ENCODE assay signal across 25 cellular contexts in genomic region chr13:81293594-81294164, GRCh38.
DNase-seq lines count a peak whose midpoint lies in the region; ATAC-seq, FAIRE-seq and TF ChIP-seq lines count a peak whose summit lies in the region.
"Had no signal": no experiment of that assay in that cellular context is flagged by ENCODE, and none has a peak within 500 bp of the region (broad histone marks: within the 10 kb centered on the region; RNA-seq: fewer than 3 reads in every experiment).

No MANE protein-coding gene starts in this region.

- H3K4me2 ChIP-seq in HepG2 (ENCODE audit: low read depth, low read length) (no peak overlapping the region), IMR-90 (ENCODE audit: low read depth, low read length) (no peak overlapping the region), mesendoderm (ENCODE audit: low read length) (no peak overlapping the region), SK-N-SH (no peak overlapping the region)
- H3K4me2 ChIP-seq: BLaER1 had no signal

- H3K27ac ChIP-seq in HepG2 (ENCODE audit: extremely low read length, insufficient read depth, low read length) (no peak overlapping the region), right lobe of liver (no peak overlapping the region), IMR-90 (ENCODE audit: insufficient read depth, low read length) (no peak overlapping the region), mesendoderm (ENCODE audit: low read depth, low read length) (no peak overlapping the region), SK-N-SH (ENCODE audit: low read depth in 2 of 2, low read length in 1 of 2) (no peak overlapping the region)
- H3K27ac ChIP-seq: 22Rv1, BLaER1 had no signal

- H2BK120ac ChIP-seq in IMR-90 (ENCODE audit: low read depth, low read length), result no peak overlapping the region
- no peak overlapping the region for H2BK120ac ChIP-seq in mesendoderm (ENCODE audit: low read depth, low read length)

- H4K20me1 ChIP-seq in HepG2 (ENCODE audit: insufficient read depth, low read length) (no peaks in the 10 kb centered on the region), IMR-90 (ENCODE audit: insufficient read depth, low read length) (no peaks in the 10 kb centered on the region), SK-N-SH (ENCODE audit: insufficient read depth) (no peaks in the 10 kb centered on the region)
- H4K20me1 ChIP-seq: BLaER1 had no signal

- no peak overlapping the region for H4K8ac ChIP-seq in IMR-90 (ENCODE audit: low read depth in 2 of 2, low read length in 2 of 2)
- no peak overlapping the region for H4K8ac ChIP-seq in mesendoderm (ENCODE audit: low read depth, low read length)

- H3K9me3 ChIP-seq in HepG2 (ENCODE audit: low read length) (no peaks in the 10 kb centered on the region), right lobe of liver (no peaks in the 10 kb centered on the region), IMR-90 (ENCODE audit: control insufficient read depth, insufficient read depth, low read length) (peaks cover 3% of the 10 kb centered on the region; the same call in 1 of the 2 replicates), SK-N-SH (no peaks in the 10 kb centered on the region)
- H3K9me3 ChIP-seq: BE2C, BLaER1 had no signal

- no peak overlapping the region for H3K23ac ChIP-seq in IMR-90 (ENCODE audit: low read depth, low read length)
- no peak overlapping the region for H3K23ac ChIP-seq in mesendoderm (ENCODE audit: low read length)

- POLR2A ChIA-PET in HepG2 (lab: Yijun Ruan, JAX) (no interaction called here), IMR-90 (lab: Charles Lee; ENCODE audit: unreplicated experiment) (no interaction called here), SK-N-SH (lab: Yijun Ruan, JAX) (no interaction called here)

- TF ChIP-seq EP300 in HepG2 (IDR thresholded peaks at IDR 0.05; ENCODE audit: low read depth in 2 of 2, low read length in 2 of 2) (no peak), HepG2 (CRISPR knock-in tag; IDR thresholded peaks at IDR 0.05; ENCODE audit: borderline replicate concordance) (no peak), SK-N-SH (IDR thresholded peaks at IDR 0.05; ENCODE audit: borderline replicate concordance in 1 of 2, low read depth in 1 of 2, low read length in 1 of 2) (no peak)

- H3K27me3 ChIP-seq in HepG2 (ENCODE audit: control insufficient read depth in 1 of 2, insufficient read depth in 2 of 2, low read length in 2 of 2) (no peaks in the 10 kb centered on the region), right lobe of liver (no peaks in the 10 kb centered on the region), IMR-90 (ENCODE audit: control insufficient read depth, insufficient read depth, low read length) (no peaks in the 10 kb centered on the region), mesendoderm (ENCODE audit: insufficient read depth, low read length, poor library complexity) (no peaks in the 10 kb centered on the region), SK-N-SH (ENCODE audit: insufficient read depth) (no peaks in the 10 kb centered on the region)
- H3K27me3 ChIP-seq: BE2C, BLaER1 had no signal

- H3K36me3 ChIP-seq in HepG2 (replicated peaks in 1 of 2; ENCODE audit: control insufficient read depth in 1 of 2, insufficient read depth in 2 of 2, low read length in 2 of 2) (no peaks in the 10 kb centered on the region), right lobe of liver (no peaks in the 10 kb centered on the region), IMR-90 (ENCODE audit: control insufficient read depth, insufficient read depth, low read length) (no peaks in the 10 kb centered on the region), mesendoderm (ENCODE audit: control insufficient read depth, insufficient read depth, low read length) (no peaks in the 10 kb centered on the region), SK-N-SH (replicated peaks in 1 of 2; ENCODE audit: control insufficient read depth in 1 of 2, insufficient read depth in 2 of 2, low read length in 1 of 2) (no peaks in the 10 kb centered on the region)
- H3K36me3 ChIP-seq: BE2C, BLaER1 had no signal

- H3K14ac ChIP-seq in IMR-90 (replicated peaks; ENCODE audit: low read depth, low read length), result no peak overlapping the region

- TF ChIP-seq CTCF in HepG2 (CRISPR knock-in tag; IDR thresholded peaks at IDR 0.05) (no peak), right lobe of liver (IDR thresholded peaks at IDR 0.05) (no peak), IMR-90 (conservative IDR thresholded peaks at IDR 0.05; ENCODE audit: low read depth, low read length) (no peak), retinal pigment epithelial cell (conservative IDR thresholded peaks at IDR 0.05; ENCODE audit: low read depth, low read length) (no peak), SK-N-SH (IDR thresholded peaks at IDR 0.05) (no peak)

- H3K56ac ChIP-seq in IMR-90 (ENCODE audit: extremely low read depth, insufficient read depth, low read length) (no peak overlapping the region), mesendoderm (ENCODE audit: low read length) (no peak overlapping the region)

- no peak overlapping the region for H2BK20ac ChIP-seq in IMR-90 (ENCODE audit: low read depth, low read length)

- H2AK5ac ChIP-seq in IMR-90 (ENCODE audit: low read depth, low read length) (no peak overlapping the region), mesendoderm (ENCODE audit: low read length) (no peak overlapping the region)

- H2BK5ac ChIP-seq in IMR-90 (ENCODE audit: low read depth, low read length, poor library complexity, severe bottlenecking), result no peak overlapping the region
- no peak overlapping the region for H2BK5ac ChIP-seq in mesendoderm (ENCODE audit: low read length)

- intact Hi-C loops in HepG2 (cut with micrococcal nuclease; ENCODE audit: unreplicated experiment) (no loop called here), right lobe of liver (cut with DNase I) (no loop called here), IMR-90 (cut with micrococcal nuclease) (no loop called here)

- H4K91ac ChIP-seq in IMR-90 (ENCODE audit: insufficient read depth, low read depth, low read length), result no peak overlapping the region

- H3K18ac ChIP-seq in IMR-90 (ENCODE audit: low read depth, low read length), result no peak overlapping the region
- H3K18ac ChIP-seq in mesendoderm (ENCODE audit: low read length), result no peak overlapping the region

- H2BK15ac ChIP-seq in IMR-90 (ENCODE audit: low read depth, low read length) (no peak overlapping the region), mesendoderm (replicated peaks; ENCODE audit: low read depth) (no peak overlapping the region)

- H3K9ac ChIP-seq in HepG2 (ENCODE audit: insufficient read depth, low read depth, low read length) (no peak overlapping the region), IMR-90 (ENCODE audit: low read depth, low read length) (no peak overlapping the region), mesendoderm (ENCODE audit: low read length) (no peak overlapping the region), SK-N-SH (no peak overlapping the region)
- H3K9ac ChIP-seq: BLaER1 had no signal

- no peaks in the 10 kb centered on the region for H3K4me1 ChIP-seq in HepG2 (ENCODE audit: insufficient read depth, low read length)
- no peaks in the 10 kb centered on the region for H3K4me1 ChIP-seq in right lobe of liver
- H3K4me1 ChIP-seq in IMR-90 (ENCODE audit: control insufficient read depth, insufficient read depth, low read length), result no peaks in the 10 kb centered on the region
- no peaks in the 10 kb centered on the region for H3K4me1 ChIP-seq in mesendoderm (ENCODE audit: control insufficient read depth, low read depth, low read length)
- H3K4me1 ChIP-seq in SK-N-SH (ENCODE audit: control insufficient read depth in 1 of 2, insufficient read depth in 2 of 2, low read depth in 1 of 2, low read length in 1 of 2), result no peaks in the 10 kb centered on the region
- H3K4me1 ChIP-seq: BE2C, BLaER1 had no signal

- WGBS in HepG2 (ENCODE audit: low lambda C conversion rate), result 0% methylated on average over 2 of the region's 2 CpGs
- WGBS in right lobe of liver (ENCODE audit: insufficient coverage, low coverage, low lambda C conversion rate, missing lambda C conversion rate), result 28% methylated on average over 2 of the region's 2 CpGs
- WGBS in IMR-90 (ENCODE audit: extremely low coverage in 2 of 2, insufficient read length in 1 of 2), 2 experiments, result no CpG with 5 or more reads among the region's 2 CpGs
- WGBS in mesendoderm (ENCODE audit: extremely low coverage, insufficient coverage, low lambda C conversion rate), result no CpG with 5 or more reads among the region's 2 CpGs
- 15% methylated on average over 2 of the region's 2 CpGs for WGBS in SK-N-SH (ENCODE audit: low lambda C conversion rate)

- H3F3A ChIP-seq in SK-N-SH (replicated peaks; ENCODE audit: insufficient read depth), result no peaks in the 10 kb centered on the region

- dilution Hi-C loops in IMR-90 (cut with HindIII; ENCODE audit: low sequenced_read_pairs, unreplicated experiment), result no loop called here

- H3K79me1 ChIP-seq in IMR-90 (ENCODE audit: low read depth in 1 of 2, low read length in 2 of 2) (no peaks in the 10 kb centered on the region), mesendoderm (ENCODE audit: low read length) (no peaks in the 10 kb centered on the region)

- FAIRE-seq in HepG2 (lab: Jason Lieb, UNC), result no peak
- FAIRE-seq: GM12878 had no signal

- H4K5ac ChIP-seq in IMR-90 (ENCODE audit: low read depth, low read length) (no peak overlapping the region), mesendoderm (ENCODE audit: low read length) (no peak overlapping the region)

- in situ Hi-C loops in HepG2 (cut with HindIII; ENCODE audit: extremely low pct_ligation_motif_present, low pct_unique_long_range_greater_than_20kb), result no loop called here
- in situ Hi-C loops in IMR-90 (cut with MboI; ENCODE audit: low sequenced_read_pairs), result no loop called here

- H3K9me1 ChIP-seq in IMR-90 (ENCODE audit: insufficient read depth, low read length), result no peaks in the 10 kb centered on the region

- CTCF ChIA-PET in HepG2 (lab: Yijun Ruan, JAX; ENCODE audit: low intra/inter-chr PET ratio, low total read pairs), result no interaction called here
- CTCF ChIA-PET in IMR-90 (lab: Yijun Ruan, JAX), result no interaction called here
- CTCF ChIA-PET in SK-N-SH (lab: Yijun Ruan, JAX), result no interaction called here

- TF ChIP-seq POLR2A in HepG2 (IDR thresholded peaks at IDR 0.05; ENCODE audit: insufficient read depth in 1 of 2, low read depth in 2 of 2, low read length in 2 of 2) (no peak), right lobe of liver (IDR thresholded peaks at IDR 0.05) (no peak), IMR-90 (IDR thresholded peaks at IDR 0.05; ENCODE audit: low read depth, low read length) (no peak)

- no peak overlapping the region for H2AK9ac ChIP-seq in IMR-90 (replicated peaks; ENCODE audit: low read depth, low read length, poor library complexity)

- TF ChIP-seq RAD21 in HepG2 (CRISPR knock-in tag; IDR thresholded peaks at IDR 0.05) (no peak), IMR-90 (IDR thresholded peaks at IDR 0.05; ENCODE audit: low read length) (no peak), SK-N-SH (IDR thresholded peaks at IDR 0.05; ENCODE audit: low read length) (no peak)

- H3K4me3 ChIP-seq in HepG2 (replicated peaks in 1 of 3; ENCODE audit: insufficient read depth in 1 of 3, low read depth in 2 of 3, low read length in 3 of 3) (no peak overlapping the region), right lobe of liver (no peak overlapping the region), IMR-90 (ENCODE audit: insufficient read depth, low read depth, low read length) (no peak overlapping the region), mesendoderm (ENCODE audit: low read length) (no peak overlapping the region), retinal pigment epithelial cell (ENCODE audit: low read length) (no peak overlapping the region), SK-N-SH (ENCODE audit: low read depth in 2 of 2, low read length in 1 of 2) (no peak overlapping the region)
- H3K4me3 ChIP-seq: BLaER1, GM12878 had no signal

- H3K4ac ChIP-seq in IMR-90 (ENCODE audit: low read depth, low read length) (no peak overlapping the region), mesendoderm (ENCODE audit: low read depth, low read length) (no peak overlapping the region)

- no peak overlapping the region for H2AFZ ChIP-seq in HepG2 (ENCODE audit: low read length)
- no peak overlapping the region for H2AFZ ChIP-seq in IMR-90 (replicated peaks; ENCODE audit: low read length, poor library complexity)
- no peak overlapping the region for H2AFZ ChIP-seq in SK-N-SH (ENCODE audit: low read depth)

- no peaks in the 10 kb centered on the region for H3K79me2 ChIP-seq in HepG2 (ENCODE audit: insufficient read depth, low read length)
- H3K79me2 ChIP-seq in mesendoderm (ENCODE audit: control insufficient read depth, insufficient read depth, low read length), result no peaks in the 10 kb centered on the region
- H3K79me2 ChIP-seq in SK-N-SH (ENCODE audit: insufficient read depth), result no peaks in the 10 kb centered on the region

- H3K9me2 ChIP-seq in SK-N-SH, result no peaks in the 10 kb centered on the region

- BruUV-seq in HepG2 (replicated peaks; lab: Mats Ljungman, UMichigan) (no TSS peak), IMR-90 (replicated peaks; lab: Mats Ljungman, UMichigan) (no TSS peak)

- no peak for ATAC-seq in HepG2
- no peak for ATAC-seq in right lobe of liver
- ATAC-seq in IMR-90 (ENCODE audit: low read depth), result no peak
- ATAC-seq in GM18519 (IDR thresholded peaks at IDR 0.05; ENCODE audit: low FRiP score, unreplicated experiment), result no peak
- no peak for ATAC-seq in GM21390 (IDR thresholded peaks at IDR 0.05; ENCODE audit: unreplicated experiment)
- ATAC-seq: GM12878 had no signal

- DNase-seq in HepG2 (ENCODE audit: low spot score) (no peak), right lobe of liver (no peak), IMR-90 (no peak), mesendoderm (peak; percentile 74), retinal pigment epithelial cell (ENCODE audit: low read depth) (peak; percentile 3), SK-N-SH (no peak)
- DNase-seq: ACHN; BE2C; C1 segment of cervical spinal cord; CD4-positive, alpha-beta memory T cell; CD4-positive, CD25-positive, alpha-beta regulatory T cell; CD8-positive, alpha-beta memory T cell; COR-L47; DMS 273 treated with DMSO at 0.1 percent for 48 hours; DMS153; DMS53; DMS79; DND-41; EL; GDM1 had no signal

Comparison
In these comparisons a context has a peak if more than half of its experiments do, and no peak if none do; other contexts are left out.
1. DNase-seq: peak in mesendoderm (single experiment) and retinal pigment epithelial cell (single experiment); none in HepG2 (single experiment), right lobe of liver (0 of 3), IMR-90 (single experiment) and SK-N-SH (single experiment).